8 cellular contexts compared by ENCODE assay signal in the genomic region with DNA sequence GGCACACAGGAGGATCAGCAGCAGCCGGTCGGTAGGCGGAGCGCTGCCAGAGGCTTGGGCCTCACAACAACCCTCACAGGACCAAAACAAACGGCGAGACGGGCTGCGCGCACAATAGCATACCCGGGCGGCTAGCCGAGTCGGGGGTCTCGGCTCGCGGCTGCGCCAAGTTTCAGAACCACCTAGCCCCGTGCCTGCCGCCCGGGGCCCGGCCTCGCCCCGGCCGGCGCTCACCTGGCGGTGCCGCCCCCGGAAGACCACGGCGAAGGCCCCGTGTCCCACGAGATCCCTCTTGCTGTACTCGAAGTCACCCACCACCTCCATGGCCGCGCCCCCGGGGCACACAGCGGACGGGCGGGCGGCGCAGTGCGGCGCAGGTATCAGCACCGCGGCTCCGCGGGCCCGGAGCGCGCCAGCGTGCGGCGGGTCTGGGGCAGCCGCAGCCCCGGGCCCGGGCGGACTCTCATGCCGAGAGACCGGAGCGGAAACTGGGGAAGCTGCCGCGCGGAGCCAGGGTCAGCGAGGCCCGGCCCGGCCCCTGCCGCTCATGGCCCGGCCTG. TPM values are rescaled to one million over a fixed set of nuclear protein-coding genes. Genes with fewer than 3 reads are reported as not detected.
DNase-seq lines count a peak whose midpoint lies in the region; ATAC-seq and TF ChIP-seq lines count a peak whose summit lies in the region.

No MANE protein-coding gene starts in this region.

- peak; percentile 50 for ATAC-seq in HG02623 (IDR thresholded peaks at IDR 0.05; ENCODE audit: unreplicated experiment)
- ATAC-seq in HG02884 (IDR thresholded peaks at IDR 0.05; ENCODE audit: unreplicated experiment): no peak

- TF ChIP-seq CTCF in epithelial cell of esophagus (IDR thresholded peaks at IDR 0.05; ENCODE audit: insufficient read depth, low read depth, low read length, missing control alignments): peak; percentile 32

- H3K4me3 ChIP-seq in epithelial cell of esophagus (ENCODE audit: low read length): peak overlapping the region; percentile 75

- DNase-seq in ELR (ENCODE audit: low read depth): peak; percentile 70
- DNase-seq in NCI-H526 treated with DMSO at 0.1 percent for 48 hours (lab: John Stamatoyannopoulos, UW): peak; percentile 12
- peak; percentile 56 for DNase-seq in activated CD8-positive, alpha-beta memory T cell treated with anti-CD3 and anti-CD28 coated beads, Interleukin-2, amount 50 U/mL, for 4 hours
- DNase-seq in epithelial cell of esophagus (ENCODE audit: low read depth): peak; percentile 68
- peak; percentile 90 for DNase-seq in mesenteric fat pad (ENCODE audit: low spot score)
- peak; percentile 20 for DNase-seq in stimulated activated CD8-positive, alpha-beta memory T cell treated with anti-CD3 and anti-CD28 coated beads, Interleukin-15, amount 100 ng/mL, for 1 hour (ENCODE audit: low read depth)

RNA-seq across cellular contexts. Expression of gene ULK2, which starts 0.6 kb away (rescaled TPM):
- total RNA-seq in mesenteric fat pad: 31.7 TPM

Comparison
In these comparisons a context has a peak if more than half of its experiments do, and no peak if none do; other contexts are left out.
1. DNase-seq: peak in every context shown above with its lines; median percentile 90 in mesenteric fat pad; 70 in ELR; 68 in epithelial cell of esophagus; 56 in activated CD8-positive, alpha-beta memory T cell treated with anti-CD3 and anti-CD28 coated beads, Interleukin-2, amount 50 U/mL, for 4 hours; 20 in stimulated activated CD8-positive, alpha-beta memory T cell treated with anti-CD3 and anti-CD28 coated beads, Interleukin-15, amount 100 ng/mL, for 1 hour; 12 in NCI-H526 treated with DMSO at 0.1 percent for 48 hours.